ENCODE assay signal across 14 cellular contexts in genomic region chr14:51566831-51567582, GRCh38.
DNase-seq lines count a peak whose midpoint lies in the region; ATAC-seq and TF ChIP-seq lines count a peak whose summit lies in the region.
"Had no signal": no experiment of that assay in that cellular context is flagged by ENCODE, and none has a peak within 500 bp of the region (broad histone marks: within the 10 kb centered on the region; RNA-seq: fewer than 3 reads in every experiment).

No MANE protein-coding gene starts in this region.

- no peak overlapping the region for H2BK12ac ChIP-seq in mesenchymal stem cell (ENCODE audit: low read length in 2 of 2)

- no peak for TF ChIP-seq CTCF in GM10248 (IDR thresholded peaks at IDR 0.05; ENCODE audit: control extremely low read depth, extremely low read depth, low read depth, missing control alignments)

- no peak overlapping the region for H2BK120ac ChIP-seq in mesenchymal stem cell (ENCODE audit: low read depth, low read length)

- no peak overlapping the region for H2BK5ac ChIP-seq in mesenchymal stem cell (ENCODE audit: low read depth, low read length, poor library complexity, severe bottlenecking)

- no peak overlapping the region for H3K23ac ChIP-seq in mesenchymal stem cell (ENCODE audit: low read length in 2 of 2)

- POLR2A ChIA-PET in GM10248 (lab: Yijun Ruan, JAX): no interaction called here

- no peak overlapping the region for H3K9ac ChIP-seq in mesenchymal stem cell (ENCODE audit: low read length)

- no peak overlapping the region for H4K91ac ChIP-seq in mesenchymal stem cell (ENCODE audit: low read length)

- H3K9me3 ChIP-seq in mesenchymal stem cell (ENCODE audit: control insufficient read depth, low read length): no peaks in the 10 kb centered on the region
- H3K9me3 ChIP-seq: Peyer's patch had no signal

- no peaks in the 10 kb centered on the region for H3K36me3 ChIP-seq in mesenchymal stem cell (ENCODE audit: control insufficient read depth in 1 of 2, insufficient read depth in 2 of 2, low read depth in 1 of 2, low read length in 2 of 2)
- H3K36me3 ChIP-seq: Peyer's patch had no signal

- H3K4me3 ChIP-seq in mesenchymal stem cell (ENCODE audit: insufficient read depth in 1 of 2, low read depth in 1 of 2, low read length in 2 of 2): no peak overlapping the region
- H3K4me3 ChIP-seq: Peyer's patch, skin epidermis had no signal

- no peak overlapping the region for H3K4me2 ChIP-seq in mesenchymal stem cell (ENCODE audit: low read length, poor library complexity, severe bottlenecking)

- H2AFZ ChIP-seq in mesenchymal stem cell (ENCODE audit: low read depth, low read length): no peak overlapping the region

- peak overlapping the region in 1 of 2 experiments; percentile 36 for H3K14ac ChIP-seq in mesenchymal stem cell (ENCODE audit: low read length in 2 of 2)

- no peak overlapping the region for H3K18ac ChIP-seq in mesenchymal stem cell (ENCODE audit: low read depth in 1 of 2, low read length in 2 of 2)

- peak overlapping the region; percentile 72 for H4K8ac ChIP-seq in mesenchymal stem cell (ENCODE audit: low read length)

- H3K27me3 ChIP-seq in mesenchymal stem cell (ENCODE audit: control insufficient read depth in 1 of 2, insufficient read depth in 1 of 2, low read length in 2 of 2): no peaks in the 10 kb centered on the region
- H3K27me3 ChIP-seq: Peyer's patch had no signal

- H3K27ac ChIP-seq in mesenchymal stem cell (ENCODE audit: low read length, poor library complexity, severe bottlenecking): no peak overlapping the region
- H3K27ac ChIP-seq: Peyer's patch had no signal

- no peak overlapping the region for H3K4ac ChIP-seq in mesenchymal stem cell (ENCODE audit: low read depth in 1 of 2, low read length in 2 of 2)

- 91% methylated on average over 4 of the region's 6 CpGs for WGBS in mesenchymal stem cell

- H2AK5ac ChIP-seq in mesenchymal stem cell (ENCODE audit: low read length, severe bottlenecking): peak overlapping the region; percentile 69

- ATAC-seq in GM21529 (IDR thresholded peaks at IDR 0.05; ENCODE audit: unreplicated experiment) (peak; percentile 49), GM21367 (IDR thresholded peaks at IDR 0.05; ENCODE audit: unreplicated experiment) (no peak), GM18861 (IDR thresholded peaks at IDR 0.05; ENCODE audit: unreplicated experiment) (no peak)
- ATAC-seq: T-helper 17 cell had no signal

- peaks cover 7% of the 10 kb centered on the region for H3K4me1 ChIP-seq in mesenchymal stem cell (ENCODE audit: control insufficient read depth, insufficient read depth, low read depth, low read length)
- H3K4me1 ChIP-seq: Peyer's patch had no signal

- H2BK15ac ChIP-seq in mesenchymal stem cell (ENCODE audit: low read depth, poor library complexity, severe bottlenecking): no peak overlapping the region

- CTCF ChIA-PET in GM10248 (lab: Yijun Ruan, JAX): interaction anchor here (1.0 to 1.5 kb wide), 3 partner anchors 10 to 20 kb away, joined by 3 to 4 read pairs (median 3); no protein-coding TSS in a partner anchor

- H3K79me1 ChIP-seq in mesenchymal stem cell (replicated peaks; ENCODE audit: low read length, poor library complexity, severe bottlenecking): peaks cover 3% of the 10 kb centered on the region

- DNase-seq in NCI-H748 (lab: John Stamatoyannopoulos, UW; ENCODE audit: unreplicated experiment) (peak; percentile 30), NCI-H748 treated with DMSO at 0.1 percent for 48 hours (lab: John Stamatoyannopoulos, UW) (no peak), NCI-H69 (lab: John Stamatoyannopoulos, UW) (peak; percentile 91), mesenchymal stem cell (no peak), GM10248 (ENCODE audit: extremely low spot score) (no peak)
- DNase-seq: ACHN, foreskin melanocyte, NCI-H226, Peyer's patch, T-helper 17 cell had no signal

Comparison
In these comparisons a context has a peak if more than half of its experiments do, and no peak if none do; other contexts are left out.
1. DNase-seq: peak in NCI-H748 (single experiment) and NCI-H69 (single experiment); none in NCI-H748 treated with DMSO at 0.1 percent for 48 hours (single experiment), mesenchymal stem cell (single experiment) and GM10248 (single experiment).